In the genomic region with DNA sequence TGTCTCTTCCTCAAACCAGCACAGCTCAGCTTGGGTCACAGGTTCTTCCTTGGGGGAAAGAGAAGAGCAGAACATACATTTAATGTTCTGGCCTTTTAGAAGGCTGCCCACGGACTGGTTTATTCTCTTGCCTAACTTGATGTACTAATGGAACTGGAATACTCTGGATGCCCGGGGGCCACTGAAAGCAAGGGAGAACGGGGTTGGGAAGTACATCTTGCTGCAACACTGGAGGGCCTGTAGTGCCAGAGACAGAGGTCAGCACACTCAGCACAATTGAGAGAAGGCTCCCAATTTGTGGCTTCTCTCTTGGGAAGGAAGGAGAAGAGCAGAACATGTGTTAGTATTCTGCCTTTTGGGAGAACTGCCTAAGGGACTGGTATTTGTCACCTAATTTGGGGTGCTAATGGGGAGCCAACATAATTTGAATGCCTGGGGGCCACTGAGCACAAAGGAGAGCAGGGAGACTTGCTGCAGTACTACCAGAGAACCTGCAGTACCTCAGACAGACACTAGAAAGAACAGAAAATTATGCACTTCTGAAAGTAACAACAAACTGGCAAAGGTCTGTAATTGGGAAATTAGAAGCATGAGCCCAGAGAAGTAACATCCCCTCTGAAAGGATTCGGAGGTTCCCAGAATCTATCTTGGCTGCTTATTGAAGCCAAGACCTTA, we compare ENCODE assay signal across 28 cellular contexts. TPM values are rescaled to one million over a fixed set of nuclear protein-coding genes. Genes with fewer than 3 reads are reported as not detected.
DNase-seq lines count a peak whose midpoint lies in the region; ATAC-seq and TF ChIP-seq lines count a peak whose summit lies in the region.
"Had no signal": no experiment of that assay in that cellular context is flagged by ENCODE, and none has a peak within 500 bp of the region (broad histone marks: within the 10 kb centered on the region; RNA-seq: fewer than 3 reads in every experiment).

No MANE protein-coding gene starts in this region.

- H3K36me3 ChIP-seq in Karpas-422 (ENCODE audit: insufficient read depth, low read length) (no peaks in the 10 kb centered on the region), trophoblast cell (ENCODE audit: control insufficient read depth in 1 of 2, insufficient read depth in 2 of 2, low read length in 2 of 2) (peaks cover 0 to 2% of the 10 kb centered on the region in 2 experiments)
- H3K36me3 ChIP-seq: adrenal gland, Peyer's patch, upper lobe of right lung had no signal

- H3K27me3 ChIP-seq in Karpas-422 (ENCODE audit: low read length), result no peaks in the 10 kb centered on the region
- no peaks in the 10 kb centered on the region for H3K27me3 ChIP-seq in trophoblast cell (ENCODE audit: insufficient read depth, low read length)
- H3K27me3 ChIP-seq: adrenal gland, Peyer's patch had no signal

- H2AK5ac ChIP-seq in trophoblast cell (ENCODE audit: low read length), result no peak overlapping the region

- DNase-seq in ELR (ENCODE audit: low read depth) (peak; percentile 21), Karpas-422 (peak; percentile 38), choroid plexus epithelial cell (ENCODE audit: low read depth) (peak; percentile 15), trophoblast cell (peak; percentile 64 to 79), left lobe of liver (ENCODE audit: low spot score) (no peak), AG08396 (ENCODE audit: low spot score) (no peak)
- DNase-seq: activated CD4-positive, alpha-beta T cell treated with anti-CD3 and anti-CD28 coated beads, Interleukin-2, amount 50 U/mL, for 1 hour; activated CD8-positive, alpha-beta memory T cell treated with anti-CD3 and anti-CD28 coated beads, Interleukin-2, amount 10 ng/mL, durations not matched to agents 7 days and 5 days; activated naive CD4-positive, alpha-beta T cell treated with anti-CD3 and anti-CD28 coated beads for 36 hours; adrenal gland; CD4-positive, alpha-beta T cell; effector CD4-positive, alpha-beta T cell; erythroblast; foreskin keratinocyte; NCI-H1105; NCI-H187 treated with DMSO at 0.1 percent for 48 hours; NCI-H526 treated with DMSO at 0.1 percent for 48 hours; Peyer's patch; SHP77 treated with DMSO at 0.1 percent for 48 hours; stimulated activated CD4-positive, alpha-beta T cell treated with anti-CD3 and anti-CD28 coated beads, Interleukin-12 subunit alpha, Interleukin-12 subunit beta, amount 100 ng/mL, for 4 hours; stimulated activated CD4-positive, alpha-beta T cell treated with anti-CD3 and anti-CD28 coated beads, Interleukin-4, amount 100 ng/mL, for 24 hours; substantia nigra; upper lobe of right lung had no signal

- no peak overlapping the region for H3K4me2 ChIP-seq in Karpas-422 (ENCODE audit: low read depth, low read length, poor library complexity, severe bottlenecking)
- H3K4me2 ChIP-seq in trophoblast cell (ENCODE audit: low read length), result no peak overlapping the region

- no peak overlapping the region for H4K12ac ChIP-seq in trophoblast cell (ENCODE audit: low read depth, low read length)

- H4K20me1 ChIP-seq in Karpas-422 (ENCODE audit: insufficient read depth, low read depth, low read length), result no peaks in the 10 kb centered on the region

- H3K4me3 ChIP-seq in Karpas-422 (ENCODE audit: low read length), result no peak overlapping the region
- H3K4me3 ChIP-seq in choroid plexus epithelial cell (ENCODE audit: low read depth, low read length), result no peak overlapping the region
- H3K4me3 ChIP-seq in trophoblast cell (ENCODE audit: low read depth, low read length), result no peak overlapping the region
- H3K4me3 ChIP-seq: adrenal gland, Peyer's patch, upper lobe of right lung had no signal

- H3K9me3 ChIP-seq in Karpas-422 (ENCODE audit: low read length), result peaks cover 2% of the 10 kb centered on the region; the same call in 1 of the 2 replicates
- peaks cover 14% of the 10 kb centered on the region for H3K9me3 ChIP-seq in trophoblast cell (ENCODE audit: insufficient read depth, low read depth, low read length)
- H3K9me3 ChIP-seq: upper lobe of right lung had no signal

- no peak overlapping the region for H2BK5ac ChIP-seq in trophoblast cell (ENCODE audit: low read depth, low read length, poor library complexity)

- no peak overlapping the region for H2BK120ac ChIP-seq in trophoblast cell (ENCODE audit: insufficient read depth, low read length, poor library complexity)

- H3K9ac ChIP-seq in Karpas-422 (ENCODE audit: low read length), result no peak overlapping the region
- H3K9ac ChIP-seq in trophoblast cell (ENCODE audit: low read length), result no peak overlapping the region

- H3K79me2 ChIP-seq in Karpas-422 (ENCODE audit: low read length) (no peaks in the 10 kb centered on the region), trophoblast cell (ENCODE audit: control insufficient read depth, insufficient read depth, low read length, poor library complexity) (no peaks in the 10 kb centered on the region)

- no peaks in the 10 kb centered on the region for H3K79me1 ChIP-seq in trophoblast cell (ENCODE audit: low read length)

- H3K14ac ChIP-seq in trophoblast cell (ENCODE audit: low read length), result no peak overlapping the region

- H3K27ac ChIP-seq in Karpas-422 (ENCODE audit: low read length), result no peak overlapping the region
- H3K27ac ChIP-seq in trophoblast cell (ENCODE audit: low read depth, low read length), result no peak overlapping the region
- H3K27ac ChIP-seq: adrenal gland, foreskin keratinocyte, HL-60, Peyer's patch, upper lobe of right lung, VCaP had no signal

- no peak overlapping the region for H2AFZ ChIP-seq in Karpas-422 (ENCODE audit: low read length)
- no peak overlapping the region for H2AFZ ChIP-seq in trophoblast cell (ENCODE audit: insufficient read depth, low read length, poor library complexity)

- peak; percentile 12 for TF ChIP-seq CTCF in choroid plexus epithelial cell (conservative IDR thresholded peaks at IDR 0.05; ENCODE audit: low read depth, low read length)

- no peak for ATAC-seq in left lobe of liver
- ATAC-seq in HG03442 (IDR thresholded peaks at IDR 0.05; ENCODE audit: unreplicated experiment), result no peak
- ATAC-seq: activated CD8-positive, alpha-beta memory T cell treated with anti-CD3 and anti-CD28 coated beads, Interleukin-2, amount 10 ng/mL, durations not matched to agents 7 days and 5 days; foreskin keratinocyte; sciatic nerve; stimulated activated effector memory CD8-positive, alpha-beta T cell treated with anti-CD3 and anti-CD28 coated beads, Interleukin-12 subunit alpha, Interleukin-12 subunit beta, amount 100 ng/mL, for 72 hours; upper lobe of right lung had no signal

- no peaks in the 10 kb centered on the region for H3K9me2 ChIP-seq in Karpas-422 (replicated peaks; ENCODE audit: insufficient read depth, low read length)

- H4K91ac ChIP-seq in trophoblast cell (ENCODE audit: low read depth, low read length), result no peak overlapping the region

- no peak overlapping the region for H2BK12ac ChIP-seq in trophoblast cell (ENCODE audit: low read length)

- H3K4me1 ChIP-seq in Karpas-422 (ENCODE audit: low read length), result no peaks in the 10 kb centered on the region
- no peaks in the 10 kb centered on the region for H3K4me1 ChIP-seq in trophoblast cell (ENCODE audit: control insufficient read depth in 1 of 2, insufficient read depth in 2 of 2, low read length in 2 of 2)
- H3K4me1 ChIP-seq: adrenal gland, foreskin keratinocyte, Peyer's patch, upper lobe of right lung had no signal

- no peak overlapping the region for H3K4ac ChIP-seq in trophoblast cell (ENCODE audit: low read depth, low read length)

- no peak overlapping the region for H3K23ac ChIP-seq in trophoblast cell (ENCODE audit: low read length)

- no CpG with 5 or more reads among the region's 4 CpGs for WGBS in trophoblast cell (ENCODE audit: extremely low coverage, insufficient coverage, insufficient read length)

- H4K8ac ChIP-seq in trophoblast cell (ENCODE audit: low read depth, low read length), result no peak overlapping the region

- no peak overlapping the region for H3K18ac ChIP-seq in trophoblast cell (ENCODE audit: low read length)

RNA-seq across cellular contexts. Expression of gene ZNF691, which starts 14.1 kb away (rescaled TPM):
- 15.4 and 18.3 TPM in 2 replicates for total RNA-seq in Karpas-422 (2014; rRNA removed; shearing (Covaris generic); ENCODE audit: low replicate concordance)
- 5.8 and 6.3 TPM in 2 replicates for polyA plus RNA-seq in trophoblast cell (2013)
- total RNA-seq in left lobe of liver, result 6.8 TPM

RNA-seq across cellular contexts. Expression of gene SVBP, which starts 43.3 kb away (rescaled TPM):
- 18.2 and 45.4 TPM in 2 replicates for total RNA-seq in Karpas-422 (2014; rRNA removed; shearing (Covaris generic); ENCODE audit: low replicate concordance)
- polyA plus RNA-seq in trophoblast cell (2013), result 47.5 and 50.1 TPM in 2 replicates
- total RNA-seq in left lobe of liver, result 6.9 TPM

RNA-seq across cellular contexts. Expression of gene ERMAP, which starts 43.6 kb away (rescaled TPM):
- 0.54 and 1.6 TPM in 2 replicates for total RNA-seq in Karpas-422 (2014; rRNA removed; shearing (Covaris generic); ENCODE audit: low replicate concordance)
- polyA plus RNA-seq in trophoblast cell (2013), result 2.9 and 3.2 TPM in 2 replicates
- 15.1 TPM for total RNA-seq in left lobe of liver

Comparison
In these comparisons a context has a peak if more than half of its experiments do, and no peak if none do; other contexts are left out.
1. DNase-seq: peak in ELR (single experiment), Karpas-422 (single experiment), choroid plexus epithelial cell (single experiment) and trophoblast cell (2 of 2); none in left lobe of liver (single experiment) and AG08396 (single experiment).